ENCODE assay signal across 5 cellular contexts in the genomic region with DNA sequence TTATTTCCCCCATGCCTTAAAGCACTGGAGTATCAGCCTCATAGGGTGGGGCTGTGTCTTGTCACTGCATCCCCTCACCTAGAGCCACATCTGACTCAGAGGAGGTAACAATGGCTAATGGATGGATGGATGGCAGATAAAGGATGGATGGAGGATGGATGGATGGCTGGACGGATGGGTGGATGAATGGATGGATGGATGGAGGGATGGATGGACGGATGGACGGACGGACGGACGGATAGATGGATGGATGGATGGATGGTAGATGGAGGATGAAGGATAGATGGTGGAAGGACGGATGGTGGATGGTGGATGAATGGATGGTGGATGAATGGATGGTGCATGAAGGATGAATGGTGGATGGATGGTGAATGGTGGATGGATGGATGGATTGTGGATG.
"Had no signal": no experiment of that assay in that cellular context is flagged by ENCODE, and none has a peak within 500 bp of the region (broad histone marks: within the 10 kb centered on the region; RNA-seq: fewer than 3 reads in every experiment).

No MANE protein-coding gene starts in this region.

- DNase-seq: GM23248, GOT3, H7 had no signal

- H3K27ac ChIP-seq: GM23248, KMS-11 had no signal

- H3K4me1 ChIP-seq: HAP-1 had no signal

- H3K4me3 ChIP-seq: GM23248, HAP-1 had no signal

- H3K9me3 ChIP-seq: HAP-1 had no signal

- H2AFZ ChIP-seq: GM23248 had no signal

- H3K9ac ChIP-seq: GM23248, KMS-11 had no signal

- H3K36me3 ChIP-seq: HAP-1 had no signal

- H3K4me2 ChIP-seq: KMS-11 had no signal
